In genomic region chr14:52944267-52944666, GRCh38 we compare ENCODE assay signal across 22 cellular contexts. TPM values are rescaled to one million over a fixed set of nuclear protein-coding genes. Genes with fewer than 3 reads are reported as not detected.
"Had no signal": no experiment of that assay in that cellular context is flagged by ENCODE, and none has a peak within 500 bp of the region (broad histone marks: within the 10 kb centered on the region; RNA-seq: fewer than 3 reads in every experiment).

No MANE protein-coding gene starts in this region.

- H3K27me3 ChIP-seq: body of pancreas, ovary, upper lobe of right lung had no signal

- DNase-seq: activated CD4-positive, alpha-beta memory T cell treated with anti-CD3 and anti-CD28 coated beads for 36 hours; activated CD4-positive, alpha-beta T cell treated with anti-CD3 and anti-CD28 coated beads for 36 hours; activated T-cell treated with anti-CD3 and anti-CD28 coated beads, Interleukin-2, amount 50 U/mL, for 24 hours; amniotic stem cell; body of pancreas; effector memory CD4-positive, alpha-beta T cell; foreskin melanocyte; head of caudate nucleus; immature natural killer cell; lower lobe of right lung; ovary; small intestine; stimulated activated CD4-positive, alpha-beta T cell treated with anti-CD3 and anti-CD28 coated beads, Interleukin-4, amount 100 ng/mL, for 4 hours; stimulated activated CD8-positive, alpha-beta memory T cell treated with anti-CD3 and anti-CD28 coated beads, Interleukin-4, amount 100 ng/mL, for 48 hours; stimulated activated naive CD4-positive, alpha-beta T cell treated with Interleukin-2 at 50 U/mL for 16 hours; upper lobe of right lung had no signal

- ATAC-seq: activated CD4-positive, alpha-beta T cell treated with anti-CD3 and anti-CD28 coated beads for 36 hours; body of pancreas; lower lobe of right lung; upper lobe of right lung had no signal

- H3K9me3 Mint-ChIP-seq: activated CD4-positive, alpha-beta memory T cell treated with anti-CD3 and anti-CD28 coated beads for 36 hours; activated naive CD4-positive, alpha-beta T cell treated with anti-CD3 and anti-CD28 coated beads, Interleukin-2, amount 50 U/mL, for 24 hours; activated T-cell treated with anti-CD3 and anti-CD28 coated beads, Interleukin-2, amount 50 U/mL, for 24 hours; central memory CD8-positive, alpha-beta T cell; dendritic cell treated with granulocyte-macrophage colony-stimulating factor and Interleukin-4, amounts not matched to agents 40 ng/mL and 50 ng/mL, for 4 days; immature natural killer cell; mesothelial cell of epicardium; neural crest cell; T-helper 1 cell treated with Interleukin-12 subunit alpha and Interleukin-12 subunit beta and Interleukin-4 antibody, amounts not matched to agents 30 μg/mL and 1 μg/mL, for 36 hours had no signal

- H3K36me3 Mint-ChIP-seq: activated naive CD4-positive, alpha-beta T cell treated with anti-CD3 and anti-CD28 coated beads, Interleukin-2, amount 50 U/mL, for 24 hours; immature natural killer cell had no signal

- H3K4me3 Mint-ChIP-seq: activated CD4-positive, alpha-beta memory T cell treated with anti-CD3 and anti-CD28 coated beads for 36 hours; activated CD4-positive, alpha-beta T cell treated with anti-CD3 and anti-CD28 coated beads for 36 hours; activated naive CD4-positive, alpha-beta T cell treated with anti-CD3 and anti-CD28 coated beads, Interleukin-2, amount 50 U/mL, for 24 hours; activated T-cell treated with anti-CD3 and anti-CD28 coated beads, Interleukin-2, amount 50 U/mL, for 24 hours; central memory CD8-positive, alpha-beta T cell; dendritic cell treated with granulocyte-macrophage colony-stimulating factor and Interleukin-4, amounts not matched to agents 40 ng/mL and 50 ng/mL, for 4 days; immature natural killer cell; mesothelial cell of epicardium; neural crest cell; T-helper 1 cell treated with Interleukin-12 subunit alpha and Interleukin-12 subunit beta and Interleukin-4 antibody, amounts not matched to agents 30 μg/mL and 1 μg/mL, for 36 hours had no signal

- H3K9me3 ChIP-seq: body of pancreas, lower lobe of right lung, ovary, upper lobe of right lung had no signal

- H3K36me3 ChIP-seq: ovary had no signal

- FAIRE-seq: small intestine had no signal

- H3K27ac Mint-ChIP-seq: activated CD4-positive, alpha-beta memory T cell treated with anti-CD3 and anti-CD28 coated beads for 36 hours; activated CD4-positive, alpha-beta T cell treated with anti-CD3 and anti-CD28 coated beads for 36 hours; activated naive CD4-positive, alpha-beta T cell treated with anti-CD3 and anti-CD28 coated beads, Interleukin-2, amount 50 U/mL, for 24 hours; activated T-cell treated with anti-CD3 and anti-CD28 coated beads, Interleukin-2, amount 50 U/mL, for 24 hours; dendritic cell treated with granulocyte-macrophage colony-stimulating factor and Interleukin-4, amounts not matched to agents 40 ng/mL and 50 ng/mL, for 4 days; immature natural killer cell; mesothelial cell of epicardium; T-helper 1 cell treated with Interleukin-12 subunit alpha and Interleukin-12 subunit beta and Interleukin-4 antibody, amounts not matched to agents 30 μg/mL and 1 μg/mL, for 36 hours had no signal

- H3K27ac ChIP-seq: body of pancreas, lower lobe of right lung, ovary, upper lobe of right lung had no signal

- H3K4me3 ChIP-seq: body of pancreas, lower lobe of right lung, ovary, upper lobe of right lung had no signal

RNA-seq across cellular contexts. Expression of gene FERMT2, which starts 6.6 kb away (rescaled TPM):
- polyA plus RNA-seq: immature natural killer cell had no signal
